8 cellular contexts compared by ENCODE assay signal in genomic region chr3:197599089-197599765, GRCh38. TPM values are rescaled to one million over a fixed set of nuclear protein-coding genes. Genes with fewer than 3 reads are reported as not detected.
DNase-seq lines count a peak whose midpoint lies in the region; ATAC-seq, FAIRE-seq and TF ChIP-seq lines count a peak whose summit lies in the region.

No MANE protein-coding gene starts in this region.

- peak; percentile 65 to 72 for TF ChIP-seq RAD21 in A549 (conservative IDR thresholded peaks at IDR 0.05 in 1 of 2, IDR thresholded peaks at IDR 0.05 in 1 of 2)

- CTCF ChIA-PET in A549 (lab: Yijun Ruan, JAX): interaction anchor here (0.6 to 2.7 kb wide), 29 partner anchors 8 to 467 kb away, joined by 3 to 22 read pairs (median 4); no protein-coding TSS in a partner anchor

- TF ChIP-seq EP300 in A549 (IDR thresholded peaks at IDR 0.05): no peak

- peak overlapping the region; percentile 37; the same call in 1 of the 3 replicates for H3K4me2 ChIP-seq in A549

- 59% methylated on average over 13 of the region's 22 CpGs for WGBS in A549 (ENCODE audit: missing lambda C conversion rate)
- 17 to 24% methylated on average over 22 of the region's 22 CpGs for WGBS in esophagus, 2 donors

- DNase-seq in A549 (ENCODE audit: low read depth in 1 of 2, low spot score in 1 of 2): peak; percentile 66 to 70
- peak; percentile 97 for DNase-seq in GM19239 (ENCODE audit: insufficient read length, low spot score)
- peak; percentile 78 for DNase-seq in HT1080 (ENCODE audit: low read depth)
- peak; percentile 33 to 61 (median 39) for DNase-seq in activated CD8-positive, alpha-beta memory T cell treated with anti-CD3 and anti-CD28 coated beads for 48 hours (ENCODE audit: low read depth in 2 of 3, low spot score in 2 of 3)
- peak; percentile 63 for DNase-seq in natural killer cell
- peak; percentile 77 for DNase-seq in stimulated activated naive CD8-positive, alpha-beta T cell treated with anti-CD3 and anti-CD28 coated beads, Interleukin-15, Interleukin-2, amounts not matched to agents 100 U/mL and 50 U/mL, for 24 hours
- DNase-seq in DMS 273 (lab: John Stamatoyannopoulos, UW; ENCODE audit: unreplicated experiment): no peak

- no peak overlapping the region for H3K27ac Mint-ChIP-seq in natural killer cell

- H3K9me3 ChIP-seq in A549: no peaks in the 10 kb centered on the region
- no peaks in the 10 kb centered on the region for H3K9me3 ChIP-seq in esophagus (ENCODE audit: control insufficient read depth in 2 of 2, insufficient read depth in 1 of 2, low read depth in 1 of 2, low read length in 1 of 2)

- peaks cover 0 to 4% of the 10 kb centered on the region in 2 donors for H3K27me3 Mint-ChIP-seq in natural killer cell (ENCODE audit: low read depth in 2 of 2)

- intact Hi-C loops in natural killer cell (cut with micrococcal nuclease): loop anchor here (5.0 kb wide), 2 partner anchors 63 to 203 kb away; no protein-coding TSS in a partner anchor

- POLR2A ChIA-PET in A549 (lab: Yijun Ruan, JAX): no interaction called here

- H3K9me3 Mint-ChIP-seq in natural killer cell: no peaks in the 10 kb centered on the region

- FAIRE-seq in A549 (lab: Jason Lieb, UNC): no peak
- peak; percentile 47 for FAIRE-seq in GM19239 (lab: Jason Lieb, UNC)

- H3K27me3 ChIP-seq in esophagus (ENCODE audit: control insufficient read depth in 1 of 2, insufficient read depth in 2 of 2, low read length in 2 of 2): no peaks in the 10 kb centered on the region

- no peak overlapping the region for H3K4me3 Mint-ChIP-seq in natural killer cell

- H3K4me1 Mint-ChIP-seq in natural killer cell: peaks cover 0 to 11% of the 10 kb centered on the region in 2 donors

- peak; percentile 97 to 98 for ATAC-seq in A549
- ATAC-seq in natural killer cell: peak; percentile 90 to 99 (median 98)
- peak; percentile 98 for ATAC-seq in stimulated activated naive CD8-positive, alpha-beta T cell treated with anti-CD3 and anti-CD28 coated beads, Interleukin-15, Interleukin-2, amounts not matched to agents 100 U/mL and 50 U/mL, for 24 hours

- H3K4me1 ChIP-seq in A549 (no peaks in the 10 kb centered on the region), esophagus (ENCODE audit: control insufficient read depth in 2 of 2, insufficient read depth in 2 of 2, low read length in 1 of 2) (peaks cover 2 to 8% of the 10 kb centered on the region in 2 donors)

- H3K36me3 Mint-ChIP-seq in natural killer cell: no peaks in the 10 kb centered on the region

- no peak for TF ChIP-seq POLR2A in A549 (IDR thresholded peaks at IDR 0.05; ENCODE audit: low read length)

- H3K36me3 ChIP-seq in esophagus (ENCODE audit: control insufficient read depth in 2 of 2, insufficient read depth in 2 of 2, low read length in 1 of 2): peaks cover 0 to 2% of the 10 kb centered on the region in 2 donors

- H3K4me3 ChIP-seq in A549: no peak overlapping the region
- peak overlapping the region; percentile 6 to 21 for H3K4me3 ChIP-seq in esophagus (ENCODE audit: low read depth in 1 of 2, low read length in 2 of 2)

- H3K27ac ChIP-seq in A549: peak overlapping the region in 1 of 2 experiments; percentile 58; a peak in 1 of 6 replicates
- peak overlapping the region; percentile 34 to 54 for H3K27ac ChIP-seq in esophagus (ENCODE audit: low read depth in 2 of 2, low read length in 1 of 2)

- TF ChIP-seq CTCF in A549 (IDR thresholded peaks at IDR 0.05) (peak; percentile 71), natural killer cell (IDR thresholded peaks at IDR 0.05) (peak; percentile 93)

TF ChIP-seq in A549, 52 proteins besides CTCF, POLR2A, EP300 and RAD21:
- TF ChIP-seq CHD4 (IDR thresholded peaks at IDR 0.05; ENCODE audit: borderline replicate concordance): no peak
- TF ChIP-seq HMGXB4 (CRISPR knock-in tag; IDR thresholded peaks at IDR 0.05; ENCODE audit: borderline replicate concordance): no peak
- TF ChIP-seq EHF (CRISPR knock-in tag; IDR thresholded peaks at IDR 0.05): no peak
- peak; percentile 53 for TF ChIP-seq SMC3 (IDR thresholded peaks at IDR 0.05)

RNA-seq across cellular contexts. Expression of gene BDH1, which starts 43.5 kb away (rescaled TPM):
- polyA plus RNA-seq in A549 (2011; rRNA removed) (4.4 and 4.6 TPM in 2 replicates), A549 (2017; fragmentation: RNase III; extraction: RNeasy Plus Mini Kit Qiagen cat#74134 plus additional on column Dnase treatment) (2.8 to 3.7 TPM (median 3.1 TPM) in 3 replicates), esophagus (10 to 100 TPM; 49.5 to 59.9 TPM)
- 5.5 and 6.2 TPM in 2 replicates for polyA plus RNA-seq in A549 (2012; cell fraction: cytosol; rRNA removed)
- 8.8 and 10.5 TPM in 2 replicates for polyA plus RNA-seq in A549 (2012; cell fraction: nucleus; rRNA removed)
- 3.3 and 3.7 TPM in 2 replicates for polyA minus RNA-seq in A549 (2011; rRNA and poly(A)+ RNA removed)
- total RNA-seq in HT1080 (2014; rRNA removed; shearing (Covaris generic)): 24.1 and 29.6 TPM in 2 replicates
- 14.6 and 15.5 TPM in 2 replicates for polyA plus RNA-seq in HT1080 (2015; cell fraction: cytosol; rRNA removed)
- 22.4 and 27.9 TPM in 2 replicates for polyA plus RNA-seq in HT1080 (2015; cell fraction: nucleus; rRNA removed)
- 10 to 100 TPM; 14.0 to 24.5 (median 17.4) TPM for total RNA-seq in natural killer cell
